ENCODE assay signal across 15 cellular contexts in the genomic region with DNA sequence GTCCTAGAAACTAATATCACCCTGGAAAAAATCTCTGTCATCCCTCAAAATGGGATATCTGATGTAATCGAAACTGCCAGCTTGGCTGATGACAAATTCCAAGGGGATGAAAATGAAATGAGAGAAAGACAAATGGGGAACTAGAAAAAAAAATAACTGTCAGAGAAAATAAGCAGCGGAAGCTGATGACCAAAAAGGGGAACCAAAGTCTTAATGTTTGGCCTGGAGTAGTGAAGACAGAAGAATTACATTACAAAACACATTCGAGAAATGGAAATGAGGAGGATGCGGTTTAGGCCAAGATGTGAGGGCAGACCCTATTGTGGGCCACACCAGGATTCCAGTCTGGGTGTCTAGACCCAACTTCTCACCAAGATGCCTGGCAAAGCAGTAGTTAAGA. TPM values are rescaled to one million over a fixed set of nuclear protein-coding genes. Genes with fewer than 3 reads are reported as not detected.
DNase-seq lines count a peak whose midpoint lies in the region; TF ChIP-seq lines count a peak whose summit lies in the region.
"Had no signal": no experiment of that assay in that cellular context is flagged by ENCODE, and none has a peak within 500 bp of the region (broad histone marks: within the 10 kb centered on the region; RNA-seq: fewer than 3 reads in every experiment).

No MANE protein-coding gene starts in this region.

- H3K4me3 Mint-ChIP-seq in endothelial cell (ENCODE audit: unreplicated experiment), result no peak overlapping the region
- H3K4me3 Mint-ChIP-seq in CD8-positive, alpha-beta memory T cell, result peak overlapping the region in 1 of 7 donors; percentile 11
- H3K4me3 Mint-ChIP-seq: activated naive CD8-positive, alpha-beta T cell treated with anti-CD3 and anti-CD28 coated beads, Interleukin-2, amount 10 ng/mL, durations not matched to agents 7 days and 5 days; T-helper 2 cell treated with Interferon-gamma antibody and Interleukin-4, amounts not matched to agents 5 μg/mL and 100 μg/mL, for 36 hours had no signal

- no peak for TF ChIP-seq CTCF in GM06990 (IDR thresholded peaks at IDR 0.05; ENCODE audit: insufficient read depth, low read length, poor library complexity, severe bottlenecking)
- TF ChIP-seq CTCF in endothelial cell (IDR thresholded peaks at IDR 0.05; ENCODE audit: unreplicated experiment), result no peak

- no peak overlapping the region for H3K27ac ChIP-seq in CD8-positive, alpha-beta memory T cell (ENCODE audit: low read depth, low read length)

- H3K4me3 ChIP-seq in GM06990 (replicated peaks; ENCODE audit: low read depth, low read length), result no peak overlapping the region
- no peak overlapping the region for H3K4me3 ChIP-seq in CD8-positive, alpha-beta memory T cell (ENCODE audit: low read length)
- H3K4me3 ChIP-seq: gastroesophageal sphincter had no signal

- H3K27ac Mint-ChIP-seq in endothelial cell (ENCODE audit: unreplicated experiment), result peak overlapping the region; percentile 76
- H3K27ac Mint-ChIP-seq in CD8-positive, alpha-beta memory T cell, result no peak overlapping the region
- H3K27ac Mint-ChIP-seq: activated naive CD8-positive, alpha-beta T cell treated with anti-CD3 and anti-CD28 coated beads, Interleukin-2, amount 10 ng/mL, durations not matched to agents 7 days and 5 days; T-helper 2 cell treated with Interferon-gamma antibody and Interleukin-4, amounts not matched to agents 5 μg/mL and 100 μg/mL, for 36 hours had no signal

- CTCF ChIA-PET in CD8-positive, alpha-beta memory T cell (lab: Charles Lee), result no interaction called here

- H3K4me1 Mint-ChIP-seq in endothelial cell (ENCODE audit: unreplicated experiment), result peaks cover 31% of the 10 kb centered on the region
- H3K4me1 Mint-ChIP-seq in CD8-positive, alpha-beta memory T cell, result no peaks in the 10 kb centered on the region
- H3K4me1 Mint-ChIP-seq: activated naive CD8-positive, alpha-beta T cell treated with anti-CD3 and anti-CD28 coated beads, Interleukin-2, amount 10 ng/mL, durations not matched to agents 7 days and 5 days had no signal

- peak; percentile 57 for DNase-seq in GM06990 (ENCODE audit: extremely low read depth, insufficient read length)
- DNase-seq in NOMO-1 treated with dmso at 0.1 percent for 144 hours (lab: John Stamatoyannopoulos, UW; ENCODE audit: unreplicated experiment), result peak; percentile 88
- DNase-seq in endothelial cell (ENCODE audit: low spot score), result no peak
- peak; percentile 72 for DNase-seq in pons (ENCODE audit: low spot score)
- no peak for DNase-seq in GOT3 (lab: John Stamatoyannopoulos, UW)
- no peak for DNase-seq in T-helper 1 cell
- no peak for DNase-seq in CD8-positive, alpha-beta memory T cell
- no peak for DNase-seq in HPDE6-E6E7 (ENCODE audit: extremely low spot score)
- DNase-seq: activated naive CD8-positive, alpha-beta T cell treated with anti-CD3 and anti-CD28 coated beads, Interleukin-2, amount 10 ng/mL, durations not matched to agents 7 days and 5 days; left cardiac atrium; NCI-H82 had no signal

- no peaks in the 10 kb centered on the region for H3K27me3 Mint-ChIP-seq in endothelial cell (ENCODE audit: unreplicated experiment)
- peaks cover 6 to 13% of the 10 kb centered on the region in 2 donors for H3K27me3 Mint-ChIP-seq in CD8-positive, alpha-beta memory T cell

- no peaks in the 10 kb centered on the region for H3K9me3 Mint-ChIP-seq in endothelial cell (ENCODE audit: unreplicated experiment)
- no peaks in the 10 kb centered on the region for H3K9me3 Mint-ChIP-seq in CD8-positive, alpha-beta memory T cell
- H3K9me3 Mint-ChIP-seq: activated naive CD8-positive, alpha-beta T cell treated with anti-CD3 and anti-CD28 coated beads, Interleukin-2, amount 10 ng/mL, durations not matched to agents 7 days and 5 days; T-helper 2 cell treated with Interferon-gamma antibody and Interleukin-4, amounts not matched to agents 5 μg/mL and 100 μg/mL, for 36 hours had no signal

- H3K4me1 ChIP-seq in CD8-positive, alpha-beta memory T cell (ENCODE audit: insufficient read depth, low read length), result no peaks in the 10 kb centered on the region

- H3K9me3 ChIP-seq in CD8-positive, alpha-beta memory T cell (ENCODE audit: low read length), result no peaks in the 10 kb centered on the region
- H3K9me3 ChIP-seq: gastroesophageal sphincter had no signal

- POLR2A ChIA-PET in CD8-positive, alpha-beta memory T cell (lab: Charles Lee), result no interaction called here

- no peaks in the 10 kb centered on the region for H3K36me3 Mint-ChIP-seq in endothelial cell (ENCODE audit: low read depth, unreplicated experiment)
- H3K36me3 Mint-ChIP-seq in CD8-positive, alpha-beta memory T cell, result no peaks in the 10 kb centered on the region
- H3K36me3 Mint-ChIP-seq: activated naive CD8-positive, alpha-beta T cell treated with anti-CD3 and anti-CD28 coated beads, Interleukin-2, amount 10 ng/mL, durations not matched to agents 7 days and 5 days had no signal

- H3K27me3 ChIP-seq in GM06990 (replicated peaks; ENCODE audit: control insufficient read depth, insufficient read depth, low read length), result 0 out of 2 replicates have a peak, but pooled peaks cover 2% of the 10 kb centered on the region
- no peaks in the 10 kb centered on the region for H3K27me3 ChIP-seq in CD8-positive, alpha-beta memory T cell (ENCODE audit: insufficient read depth, low read length, poor library complexity, severe bottlenecking)
- H3K27me3 ChIP-seq: gastroesophageal sphincter had no signal

- H3K36me3 ChIP-seq in GM06990 (ENCODE audit: control insufficient read depth, insufficient read depth, low read length), result no peaks in the 10 kb centered on the region
- H3K36me3 ChIP-seq in CD8-positive, alpha-beta memory T cell (ENCODE audit: insufficient read depth, low read length), result no peaks in the 10 kb centered on the region
- H3K36me3 ChIP-seq: gastroesophageal sphincter had no signal

RNA-seq across cellular contexts. Expression of a gene that starts 12.5 kb away (rescaled TPM):
- 1.4 TPM for total RNA-seq in endothelial cell (ENCODE audit: unreplicated experiment)
- total RNA-seq in CD8-positive, alpha-beta memory T cell, result 1 to 10 TPM; 5.5 to 6.6 TPM
- not detected for polyA plus RNA-seq in CD8-positive, alpha-beta memory T cell

RNA-seq across cellular contexts. Expression of a gene that starts 27.5 kb away (rescaled TPM):
- not detected for total RNA-seq in endothelial cell (ENCODE audit: unreplicated experiment)
- total RNA-seq in CD8-positive, alpha-beta memory T cell, result not detected
- not detected for polyA plus RNA-seq in CD8-positive, alpha-beta memory T cell
- total RNA-seq: activated naive CD8-positive, alpha-beta T cell treated with anti-CD3 and anti-CD28 coated beads, Interleukin-2, amount 10 ng/mL, durations not matched to agents 7 days and 5 days; left cardiac atrium; urinary bladder had no signal

RNA-seq across cellular contexts. Expression of a gene that starts 43.0 kb away (rescaled TPM):
- not detected for total RNA-seq in endothelial cell (ENCODE audit: unreplicated experiment)
- total RNA-seq in CD8-positive, alpha-beta memory T cell, result not detected
- not detected for polyA plus RNA-seq in CD8-positive, alpha-beta memory T cell
- total RNA-seq: activated naive CD8-positive, alpha-beta T cell treated with anti-CD3 and anti-CD28 coated beads, Interleukin-2, amount 10 ng/mL, durations not matched to agents 7 days and 5 days; pulmonary artery endothelial cell had no signal

Comparison
In these comparisons a context has a peak if more than half of its experiments do, and no peak if none do; other contexts are left out.
1. DNase-seq: peak in GM06990 (single experiment), NOMO-1 treated with dmso at 0.1 percent for 144 hours (single experiment) and pons (single experiment); none in endothelial cell (single experiment), GOT3 (single experiment), T-helper 1 cell (0 of 5), CD8-positive, alpha-beta memory T cell (0 of 5) and HPDE6-E6E7 (single experiment).